1 cellular context compared by ENCODE assay signal in the genomic region with DNA sequence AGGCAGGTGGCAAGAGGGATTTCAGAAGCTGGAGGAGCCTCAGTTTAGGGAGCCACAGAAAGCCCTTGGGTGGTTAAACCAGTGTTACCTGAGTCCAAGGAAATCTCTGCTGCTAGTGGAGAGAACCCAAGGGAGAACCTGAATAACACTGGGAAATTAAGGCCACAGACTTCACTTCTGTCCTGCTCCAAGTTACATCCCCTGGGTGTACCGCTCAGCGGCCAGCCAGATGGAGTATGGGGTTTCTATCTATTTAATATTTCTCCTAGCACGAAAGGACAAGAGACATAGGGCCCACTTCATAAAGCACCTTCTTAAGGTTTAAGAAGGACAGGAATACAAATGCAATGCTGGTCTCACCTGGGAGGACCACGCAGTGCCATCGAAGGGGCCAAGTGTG.
TF ChIP-seq lines count a peak whose summit lies in the region.

No MANE protein-coding gene starts in this region.

TF ChIP-seq in WTC11, 78 proteins besides CTCF, POLR2A, EP300 and RAD21 (continued from another document):
- TF ChIP-seq ZNF138 (CRISPR knock-in tag; conservative IDR thresholded peaks at IDR 0.05) (no peak), CBFB (CRISPR knock-in tag; IDR thresholded peaks at IDR 0.05; ENCODE audit: low read depth) (no peak), EMX1 (CRISPR knock-in tag; IDR thresholded peaks at IDR 0.05) (no peak)
- TF ChIP-seq, protein P1, sequence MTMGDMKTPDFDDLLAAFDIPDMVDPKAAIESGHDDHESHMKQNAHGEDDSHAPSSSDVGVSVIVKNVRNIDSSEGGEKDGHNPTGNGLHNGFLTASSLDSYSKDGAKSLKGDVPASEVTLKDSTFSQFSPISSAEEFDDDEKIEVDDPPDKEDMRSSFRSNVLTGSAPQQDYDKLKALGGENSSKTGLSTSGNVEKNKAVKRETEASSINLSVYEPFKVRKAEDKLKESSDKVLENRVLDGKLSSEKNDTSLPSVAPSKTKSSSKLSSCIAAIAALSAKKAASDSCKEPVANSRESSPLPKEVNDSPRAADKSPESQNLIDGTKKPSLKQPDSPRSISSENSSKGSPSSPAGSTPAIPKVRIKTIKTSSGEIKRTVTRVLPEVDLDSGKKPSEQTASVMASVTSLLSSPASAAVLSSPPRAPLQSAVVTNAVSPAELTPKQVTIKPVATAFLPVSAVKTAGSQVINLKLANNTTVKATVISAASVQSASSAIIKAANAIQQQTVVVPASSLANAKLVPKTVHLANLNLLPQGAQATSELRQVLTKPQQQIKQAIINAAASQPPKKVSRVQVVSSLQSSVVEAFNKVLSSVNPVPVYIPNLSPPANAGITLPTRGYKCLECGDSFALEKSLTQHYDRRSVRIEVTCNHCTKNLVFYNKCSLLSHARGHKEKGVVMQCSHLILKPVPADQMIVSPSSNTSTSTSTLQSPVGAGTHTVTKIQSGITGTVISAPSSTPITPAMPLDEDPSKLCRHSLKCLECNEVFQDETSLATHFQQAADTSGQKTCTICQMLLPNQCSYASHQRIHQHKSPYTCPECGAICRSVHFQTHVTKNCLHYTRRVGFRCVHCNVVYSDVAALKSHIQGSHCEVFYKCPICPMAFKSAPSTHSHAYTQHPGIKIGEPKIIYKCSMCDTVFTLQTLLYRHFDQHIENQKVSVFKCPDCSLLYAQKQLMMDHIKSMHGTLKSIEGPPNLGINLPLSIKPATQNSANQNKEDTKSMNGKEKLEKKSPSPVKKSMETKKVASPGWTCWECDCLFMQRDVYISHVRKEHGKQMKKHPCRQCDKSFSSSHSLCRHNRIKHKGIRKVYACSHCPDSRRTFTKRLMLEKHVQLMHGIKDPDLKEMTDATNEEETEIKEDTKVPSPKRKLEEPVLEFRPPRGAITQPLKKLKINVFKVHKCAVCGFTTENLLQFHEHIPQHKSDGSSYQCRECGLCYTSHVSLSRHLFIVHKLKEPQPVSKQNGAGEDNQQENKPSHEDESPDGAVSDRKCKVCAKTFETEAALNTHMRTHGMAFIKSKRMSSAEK (CRISPR knock-in tag; IDR thresholded peaks at IDR 0.05; ENCODE audit: borderline replicate concordance), result no peak
